Comparison of ENCODE assay signal across 27 cellular contexts in the genomic region with DNA sequence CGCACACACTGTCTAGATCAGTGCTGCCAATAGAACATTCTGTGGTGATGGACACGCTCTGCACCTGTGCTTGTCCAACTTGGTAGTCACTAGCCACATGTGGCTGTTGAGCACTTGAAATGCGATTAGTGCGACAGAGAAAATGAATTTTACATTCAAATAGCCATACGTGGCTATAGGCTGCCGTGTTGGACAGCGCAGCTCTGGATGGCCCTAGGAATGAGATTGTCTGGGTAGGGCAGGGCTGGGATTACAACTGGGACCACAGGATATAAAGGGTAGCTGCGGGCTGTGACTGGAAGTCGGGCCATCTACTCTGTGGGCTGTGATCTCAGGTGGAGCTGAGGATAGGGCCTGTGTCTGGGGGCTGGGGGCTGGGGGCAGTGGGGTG. TPM values are rescaled to one million over a fixed set of nuclear protein-coding genes. Genes with fewer than 3 reads are reported as not detected.
"Had no signal": no experiment of that assay in that cellular context is flagged by ENCODE, and none has a peak within 500 bp of the region (broad histone marks: within the 10 kb centered on the region; RNA-seq: fewer than 3 reads in every experiment).

No MANE protein-coding gene starts in this region.

- H3K4me1 ChIP-seq: right lobe of liver had no signal

- H3K4me2 ChIP-seq: hepatocyte had no signal

- H3K27ac ChIP-seq: dorsolateral prefrontal cortex, hepatocyte, left lung, ovary, right lobe of liver, thoracic aorta, tibial nerve, upper lobe of right lung had no signal

- H3K27ac Mint-ChIP-seq: naive thymus-derived CD4-positive, alpha-beta T cell; stimulated activated naive B cell treated with anti-CD40 and anti-IgM and Interleukin-4, amounts not matched to agents 10 μg/mL and 1 μg/mL and 100 μg/mL, for 72 hours; stimulated activated naive CD8-positive, alpha-beta T cell treated with anti-CD3 and anti-CD28 coated beads, Interleukin-15, Interleukin-2, amounts not matched to agents 100 ng/mL and 50 ng/mL, for 24 hours had no signal

- H3K4me3 Mint-ChIP-seq: stimulated activated naive B cell treated with anti-CD40 and anti-IgM and Interleukin-4, amounts not matched to agents 10 μg/mL and 1 μg/mL and 100 μg/mL, for 72 hours; stimulated activated naive CD8-positive, alpha-beta T cell treated with anti-CD3 and anti-CD28 coated beads, Interleukin-15, Interleukin-2, amounts not matched to agents 100 ng/mL and 50 ng/mL, for 24 hours had no signal

- ATAC-seq: left lung; naive thymus-derived CD4-positive, alpha-beta T cell; right lobe of liver; stimulated activated naive B cell treated with anti-CD40 and anti-IgM and Interleukin-4, amounts not matched to agents 10 μg/mL and 1 μg/mL and 100 μg/mL, for 72 hours; upper lobe of right lung had no signal

- H3K36me3 ChIP-seq: left lung, ovary, right lobe of liver, thoracic aorta, tibial nerve, upper lobe of right lung, uterus had no signal

- H3K4me3 ChIP-seq: dorsolateral prefrontal cortex, hepatocyte, left lung, ovary, right lobe of liver, thoracic aorta, tibial nerve, upper lobe of right lung, uterus had no signal

- H3K27me3 ChIP-seq: ovary, uterus had no signal

- DNase-seq: cortex of kidney; dorsolateral prefrontal cortex; effector CD4-positive, alpha-beta T cell; head of caudate nucleus; kidney; mesendoderm; midbrain; naive thymus-derived CD4-positive, alpha-beta T cell; occipital lobe; ovary; right lobe of liver; small intestine; stimulated activated CD4-positive, alpha-beta T cell treated with anti-CD3 and anti-CD28 coated beads, Interleukin-15, amount 100 ng/mL, for 24 hours; stimulated activated CD4-positive, alpha-beta T cell treated with anti-CD3 and anti-CD28 coated beads, Interleukin-2, amount 100 ng/mL, for 48 hours; stimulated activated naive B cell treated with anti-CD40 and anti-IgM and Interleukin-4, amounts not matched to agents 10 μg/mL and 1 μg/mL and 100 μg/mL, for 72 hours; upper lobe of right lung; uterus had no signal

- H3K9me3 Mint-ChIP-seq: nephron; stimulated activated naive B cell treated with anti-CD40 and anti-IgM and Interleukin-4, amounts not matched to agents 10 μg/mL and 1 μg/mL and 100 μg/mL, for 72 hours; stimulated activated naive CD8-positive, alpha-beta T cell treated with anti-CD3 and anti-CD28 coated beads, Interleukin-15, Interleukin-2, amounts not matched to agents 100 ng/mL and 50 ng/mL, for 24 hours had no signal

- H3K79me2 ChIP-seq: hepatocyte had no signal

- H3K36me3 Mint-ChIP-seq: naive thymus-derived CD4-positive, alpha-beta T cell; stimulated activated naive B cell treated with anti-CD40 and anti-IgM and Interleukin-4, amounts not matched to agents 10 μg/mL and 1 μg/mL and 100 μg/mL, for 72 hours had no signal

- H2AFZ ChIP-seq: hepatocyte had no signal

- H3K9me3 ChIP-seq: left lung, ovary, right lobe of liver, thoracic aorta, tibial nerve, upper lobe of right lung, uterus had no signal

RNA-seq across cellular contexts. Expression of a gene that starts 5.2 kb away (rescaled TPM):
- total RNA-seq: fibroblast of villous mesenchyme, hepatocyte, kidney, left lung, lung microvascular endothelial cell, mucosa of gallbladder, pulmonary artery endothelial cell, right lobe of liver had no signal
- polyA plus RNA-seq: hepatocyte; naive thymus-derived CD4-positive, alpha-beta T cell had no signal

RNA-seq across cellular contexts. Expression of a gene that starts 24.3 kb away (rescaled TPM):
- total RNA-seq: lung microvascular endothelial cell, pulmonary artery endothelial cell had no signal
- polyA plus RNA-seq: naive thymus-derived CD4-positive, alpha-beta T cell had no signal

RNA-seq across cellular contexts. Expression of a gene that starts 51.8 kb away (rescaled TPM):
- polyA plus RNA-seq: naive thymus-derived CD4-positive, alpha-beta T cell had no signal
